ENCODE assay signal across 1 cellular context in genomic region chr2:177396630-177397460, GRCh38.
A peak's percentile ranks its signal among the peaks of the same experiment; 100 is the strongest.
TF ChIP-seq lines count a peak whose summit lies in the region.

No MANE protein-coding gene starts in this region.

TF ChIP-seq in endothelial cell of umbilical vein, 7 proteins besides CTCF, POLR2A, EP300 and RAD21 (continued from another document):
- TF ChIP-seq MAX (IDR thresholded peaks at IDR 0.05; ENCODE audit: insufficient read depth, insufficient read length), result peak; percentile 20
- TF ChIP-seq POLR2AphosphoS5 (IDR thresholded peaks at IDR 0.05; ENCODE audit: insufficient read depth, low read depth, low read length), result peak; percentile 65
- TF ChIP-seq GATA2 (IDR thresholded peaks at IDR 0.05; ENCODE audit: insufficient read depth, insufficient read length, low read depth, low read length), result peak; percentile 10
- TF ChIP-seq EZH2 (IDR thresholded peaks at IDR 0.05; ENCODE audit: borderline replicate concordance, low read depth, low read length, severe bottlenecking), result no peak
